ENCODE assay signal across 8 cellular contexts in the genomic region with DNA sequence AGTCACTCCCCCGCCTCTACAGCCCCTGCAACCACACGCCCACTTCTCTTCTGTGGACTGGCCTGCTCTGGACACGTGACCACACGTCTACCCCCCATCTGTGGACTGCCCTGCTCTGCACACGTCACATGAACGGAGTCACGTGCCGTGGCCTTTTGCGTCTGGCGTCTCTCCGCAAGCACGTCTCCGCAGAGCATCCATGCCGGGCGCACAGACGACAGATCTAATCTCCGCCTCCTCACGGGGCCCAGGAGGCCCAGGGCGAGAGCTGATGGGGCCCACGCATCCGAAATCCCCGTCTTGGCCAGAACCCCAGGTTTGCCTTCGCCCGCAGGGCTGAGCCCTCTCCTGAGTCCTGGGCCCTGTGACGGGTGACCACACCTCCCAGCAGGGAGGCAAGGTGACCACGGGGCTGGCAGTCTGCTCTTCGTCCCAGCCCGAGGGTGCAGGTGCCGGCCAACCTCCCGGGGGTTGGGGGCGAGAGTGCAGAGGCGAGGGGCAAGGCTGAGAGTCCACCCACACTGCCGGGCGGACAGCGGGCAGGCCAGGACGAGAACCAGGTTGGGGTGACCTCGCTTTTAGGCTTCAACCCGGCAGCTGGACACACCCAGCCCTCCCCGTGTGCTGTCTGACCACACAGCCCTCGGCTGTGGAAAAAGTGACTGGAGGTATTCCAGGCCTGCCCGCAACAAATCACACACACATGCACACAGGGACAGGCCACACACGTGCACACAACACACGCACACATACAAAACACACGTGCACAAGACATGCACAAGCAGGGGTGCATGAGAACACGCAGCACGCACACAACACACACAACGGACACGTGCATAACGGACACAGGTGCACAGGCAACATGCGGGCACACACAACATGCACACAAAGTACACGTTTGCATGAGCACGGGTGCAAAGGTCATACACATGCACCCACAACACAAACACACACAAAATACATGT. TPM values are rescaled to one million over a fixed set of nuclear protein-coding genes. Genes with fewer than 3 reads are reported as not detected.
DNase-seq lines count a peak whose midpoint lies in the region; TF ChIP-seq lines count a peak whose summit lies in the region.

No MANE protein-coding gene starts in this region.

- H3K27ac ChIP-seq in 22Rv1 (peak overlapping the region; percentile 99), mesodermal cell (ENCODE audit: low read depth, low read length, severe bottlenecking) (peak overlapping the region; percentile 69)

- H3K9me3 Mint-ChIP-seq in HFFc6: no peaks in the 10 kb centered on the region
- peaks cover 0 to 8% (median 0%) of the 10 kb centered on the region in 5 experiments for H3K9me3 Mint-ChIP-seq in brain

- peaks cover 21% of the 10 kb centered on the region for H3K36me3 ChIP-seq in mesodermal cell (ENCODE audit: control insufficient read depth, insufficient read depth, low read length)

- H3K4me1 ChIP-seq in mesodermal cell (ENCODE audit: control insufficient read depth, insufficient read depth, low read length, poor library complexity, severe bottlenecking): peaks cover 39% of the 10 kb centered on the region

- no peaks in the 10 kb centered on the region for H3K9me3 ChIP-seq in mesodermal cell (ENCODE audit: control insufficient read depth, low read length)

- H3K4me1 Mint-ChIP-seq in HFFc6 (ENCODE audit: low read depth) (peaks cover 42% of the 10 kb centered on the region), brain (peaks cover 33% of the 10 kb centered on the region)

- peaks cover 2% of the 10 kb centered on the region for H3K27me3 Mint-ChIP-seq in HFFc6 (ENCODE audit: insufficient read depth)
- H3K27me3 Mint-ChIP-seq in brain: no peaks in the 10 kb centered on the region

- peak; percentile 39 for DNase-seq in HFFc6
- no peak for DNase-seq in LoVo (ENCODE audit: low spot score)
- no peak for DNase-seq in central memory CD4-positive, alpha-beta T cell
- no peak for DNase-seq in NCI-H1092 treated with DMSO at 0.1 percent for 48 hours (lab: John Stamatoyannopoulos, UW)
- no peak for DNase-seq in NCI-H2029 (lab: John Stamatoyannopoulos, UW)

- H3K27ac Mint-ChIP-seq in HFFc6 (peak overlapping the region; percentile 96), brain (peak overlapping the region; percentile 36 to 90 (median 69))

- H3K4me3 Mint-ChIP-seq in HFFc6 (peak overlapping the region; percentile 78), brain (peak overlapping the region; percentile 40 to 73 (median 67))

- no peak overlapping the region for H3K4me3 ChIP-seq in mesodermal cell (ENCODE audit: extremely low read depth, insufficient read depth, low read length, poor library complexity, severe bottlenecking)

- TF ChIP-seq CTCF in 22Rv1 (IDR thresholded peaks at IDR 0.05): no peak
- TF ChIP-seq CTCF in HFFc6 (IDR thresholded peaks at IDR 0.05): no peak
- no peak for TF ChIP-seq CTCF in brain (conservative IDR thresholded peaks at IDR 0.05)

- H3K36me3 Mint-ChIP-seq in HFFc6 (ENCODE audit: low read depth) (peaks cover 20% of the 10 kb centered on the region), brain (peaks cover 26% of the 10 kb centered on the region)

- 92% methylated on average over 45 to 51 of the region's 52 CpGs for WGBS in mesodermal cell (ENCODE audit: insufficient coverage in 2 of 2), 2 experiments

RNA-seq across cellular contexts. Expression of gene SBNO2, which starts 3.9 kb away (rescaled TPM):
- 10 to 100 TPM; 33.7 to 49.8 (median 41.5) TPM for total RNA-seq in HFFc6 (2021; fragmentation: NEBNext Ultra II Directional; extraction: Animal tissue kit (Norgen Biotek cat#: 25700))
- polyA plus RNA-seq in brain (ENCODE audit: insufficient read depth, low read depth, low replicate concordance): 26.9 TPM
- 23.2 TPM for polyA plus RNA-seq in mesodermal cell (2013, experiment 1 of 2)
- 21.3 TPM for polyA plus RNA-seq in mesodermal cell (2013, experiment 2 of 2)

RNA-seq across cellular contexts. Expression of gene STK11, which starts 35.4 kb away (rescaled TPM):
- total RNA-seq in HFFc6 (2021; fragmentation: NEBNext Ultra II Directional; extraction: Animal tissue kit (Norgen Biotek cat#: 25700)): 10 to 100 TPM; 52.9 to 59.1 (median 56.7) TPM
- polyA plus RNA-seq in brain (ENCODE audit: insufficient read depth, low read depth, low replicate concordance): 72.6 TPM
- polyA plus RNA-seq in mesodermal cell (2013, experiment 1 of 2): 51.9 TPM
- polyA plus RNA-seq in mesodermal cell (2013, experiment 2 of 2): 51.1 TPM
